8 cellular contexts compared by ENCODE assay signal in genomic region chr4:2462218-2462991, GRCh38. TPM values are rescaled to one million over a fixed set of nuclear protein-coding genes. Genes with fewer than 3 reads are reported as not detected.
A peak's percentile ranks its signal among the peaks of the same experiment; 100 is the strongest.
DNase-seq lines count a peak whose midpoint lies in the region; ATAC-seq, FAIRE-seq and TF ChIP-seq lines count a peak whose summit lies in the region.

No MANE protein-coding gene starts in this region.

- peak overlapping the region; percentile 60 for H3K4me3 ChIP-seq in A549
- peak overlapping the region; percentile 39 for H3K4me3 ChIP-seq in mesodermal cell (ENCODE audit: extremely low read depth, insufficient read depth, low read length, poor library complexity, severe bottlenecking)

- ATAC-seq in A549 (peak; percentile 96), GM18517 (IDR thresholded peaks at IDR 0.05; ENCODE audit: unreplicated experiment) (peak; percentile 72), HG03066 (IDR thresholded peaks at IDR 0.05; ENCODE audit: low read depth, unreplicated experiment) (peak; percentile 86)

- no peaks in the 10 kb centered on the region for H3K9me3 Mint-ChIP-seq in endothelial cell (ENCODE audit: unreplicated experiment)

- TF ChIP-seq RAD21 in A549 (conservative IDR thresholded peaks at IDR 0.05 in 1 of 2, IDR thresholded peaks at IDR 0.05 in 1 of 2) = peak; percentile 17 to 60; a peak in 4 of 5 replicates

- FAIRE-seq in A549 (lab: Jason Lieb, UNC) = no peak

- H3K27ac Mint-ChIP-seq in endothelial cell (ENCODE audit: unreplicated experiment) = no peak overlapping the region

- H3K27ac ChIP-seq in A549 (peak overlapping the region; percentile 80 to 89), mesodermal cell (ENCODE audit: low read depth, low read length, severe bottlenecking) (no peak overlapping the region)

- peaks cover 23% of the 10 kb centered on the region for H3K27me3 Mint-ChIP-seq in endothelial cell (ENCODE audit: unreplicated experiment)

- TF ChIP-seq EP300 in A549 (IDR thresholded peaks at IDR 0.05) = no peak

- H3K36me3 Mint-ChIP-seq in endothelial cell (ENCODE audit: low read depth, unreplicated experiment) = no peaks in the 10 kb centered on the region

- CTCF ChIA-PET in A549 (lab: Yijun Ruan, JAX) = interaction anchor here (0.6 to 7.4 kb wide), 16 partner anchors 9 to 991 kb away, joined by 3 to 43 read pairs (median 3); partner anchors contain the start of genes HAUS3 and POLN

- no peaks in the 10 kb centered on the region for H3K4me1 Mint-ChIP-seq in endothelial cell (ENCODE audit: unreplicated experiment)

- POLR2A ChIA-PET in A549 (lab: Yijun Ruan, JAX) = interaction anchor here (0.7 kb wide), 1 partner anchor 34 kb away, joined by 3 read pairs; no protein-coding TSS in a partner anchor

- TF ChIP-seq POLR2A in A549 (IDR thresholded peaks at IDR 0.05; ENCODE audit: low read length) = peak; percentile 37

- DNase-seq in A549 (ENCODE audit: low read depth in 1 of 2, low spot score in 1 of 2) = peak; percentile 62 to 65
- peak; percentile 29 for DNase-seq in NCI-H510A treated with DMSO at 0.1 percent for 48 hours (lab: John Stamatoyannopoulos, UW)
- DNase-seq in activated CD8-positive, alpha-beta memory T cell treated with anti-CD3 and anti-CD28 coated beads, Interleukin-2, amount 50 U/mL, for 4 hours = peak; percentile 69
- peak; percentile 68 for DNase-seq in endothelial cell (ENCODE audit: low spot score)
- DNase-seq in stimulated activated CD8-positive, alpha-beta memory T cell treated with anti-CD3 and anti-CD28 coated beads, Interleukin-15, amount 100 ng/mL, for 24 hours (ENCODE audit: low read depth) = peak; percentile 33

- peak overlapping the region; percentile 99 for H3K4me2 ChIP-seq in A549

- TF ChIP-seq CTCF in A549 (IDR thresholded peaks at IDR 0.05) = peak; percentile 49
- TF ChIP-seq CTCF in endothelial cell (IDR thresholded peaks at IDR 0.05; ENCODE audit: unreplicated experiment) = no peak

- no peaks in the 10 kb centered on the region for H3K9me3 ChIP-seq in A549
- H3K9me3 ChIP-seq in mesodermal cell (ENCODE audit: control insufficient read depth, low read length) = no peaks in the 10 kb centered on the region

- 95% methylated on average over 6 of the region's 99 CpGs for WGBS in A549 (ENCODE audit: missing lambda C conversion rate)
- WGBS in mesodermal cell (ENCODE audit: insufficient coverage in 2 of 2), 2 experiments = 3 to 5% methylated on average over 44 to 70 of the region's 99 CpGs

- H3K4me1 ChIP-seq in A549 (peaks cover 8% of the 10 kb centered on the region), mesodermal cell (ENCODE audit: control insufficient read depth, insufficient read depth, low read length, poor library complexity, severe bottlenecking) (no peaks in the 10 kb centered on the region)

- H3K4me3 Mint-ChIP-seq in endothelial cell (ENCODE audit: unreplicated experiment) = peak overlapping the region; percentile 86

- peaks cover 5% of the 10 kb centered on the region for H3K36me3 ChIP-seq in mesodermal cell (ENCODE audit: control insufficient read depth, insufficient read depth, low read length)

TF ChIP-seq in A549, 52 proteins besides CTCF, POLR2A, EP300 and RAD21:
- TF ChIP-seq CBX8 (IDR thresholded peaks at IDR 0.05) = no peak
- no peak for TF ChIP-seq ZC3H11A (IDR thresholded peaks at IDR 0.05)
- peak; percentile 73 for TF ChIP-seq E2F6 (IDR thresholded peaks at IDR 0.05; ENCODE audit: borderline replicate concordance, low read depth)
- peak; percentile 62; the same call in 2 of the 3 replicates for TF ChIP-seq SMC3 (IDR thresholded peaks at IDR 0.05)
- TF ChIP-seq MAX (IDR thresholded peaks at IDR 0.05) = peak; percentile 87
- TF ChIP-seq MYC (IDR thresholded peaks at IDR 0.05; ENCODE audit: borderline replicate concordance, low read length) = peak; percentile 16; the same call in 1 of the 2 replicates
- 0 out of 3 replicates have a peak, but pooled peaks have one; percentile 28 for TF ChIP-seq BCL3 (IDR thresholded peaks at IDR 0.05)

RNA-seq across cellular contexts. Expression of gene RNF4, which starts 6.5 kb away (rescaled TPM):
- 87.3 and 93.5 TPM in 2 replicates for polyA plus RNA-seq in A549 (2011; rRNA removed)
- 50.1 and 56.0 TPM in 2 replicates for polyA plus RNA-seq in A549 (2012; cell fraction: cytosol; rRNA removed)
- polyA plus RNA-seq in A549 (2012; cell fraction: nucleus; rRNA removed) = 41.5 and 55.4 TPM in 2 replicates
- polyA plus RNA-seq in A549 (2017; fragmentation: RNase III; extraction: RNeasy Plus Mini Kit Qiagen cat#74134 plus additional on column Dnase treatment) = 65.8 to 67.1 TPM (median 66.9 TPM) in 3 replicates
- 67.3 and 77.0 TPM in 2 replicates for polyA minus RNA-seq in A549 (2011; rRNA and poly(A)+ RNA removed)
- 65.0 TPM for total RNA-seq in endothelial cell (ENCODE audit: unreplicated experiment)
- 60.2 TPM for polyA plus RNA-seq in mesodermal cell (2013, experiment 1 of 2)
- 50.2 TPM for polyA plus RNA-seq in mesodermal cell (2013, experiment 2 of 2)

RNA-seq across cellular contexts. Expression of gene CFAP99, which starts 43.6 kb away (rescaled TPM):
- 0.11 TPM in 1 of 2 replicates, not detected in the other for polyA plus RNA-seq in A549 (2011; rRNA removed)
- polyA plus RNA-seq in A549 (2012; cell fraction: cytosol; rRNA removed) = 0.04 and 0.16 TPM in 2 replicates
- polyA plus RNA-seq in A549 (2012; cell fraction: nucleus; rRNA removed) = 0.26 and 0.34 TPM in 2 replicates
- polyA plus RNA-seq in A549 (2017; fragmentation: RNase III; extraction: RNeasy Plus Mini Kit Qiagen cat#74134 plus additional on column Dnase treatment) = 0.08 to 0.14 TPM (median 0.09 TPM) in 3 replicates
- not detected in 2 replicates for polyA minus RNA-seq in A549 (2011; rRNA and poly(A)+ RNA removed)
- total RNA-seq in endothelial cell (ENCODE audit: unreplicated experiment) = not detected
- not detected for polyA plus RNA-seq in mesodermal cell (2013, experiment 1 of 2)
- not detected for polyA plus RNA-seq in mesodermal cell (2013, experiment 2 of 2)

RNA-seq across cellular contexts. Expression of gene ZFYVE28, which starts 44.0 kb away (rescaled TPM):
- polyA plus RNA-seq in A549 (2011; rRNA removed) (1.8 and 2.3 TPM in 2 replicates), A549 (2017; fragmentation: RNase III; extraction: RNeasy Plus Mini Kit Qiagen cat#74134 plus additional on column Dnase treatment) (1.5 to 2.1 TPM (median 1.6 TPM) in 3 replicates)
- 1.8 and 2.3 TPM in 2 replicates for polyA plus RNA-seq in A549 (2012; cell fraction: cytosol; rRNA removed)
- polyA plus RNA-seq in A549 (2012; cell fraction: nucleus; rRNA removed) = 8.9 and 9.2 TPM in 2 replicates
- polyA minus RNA-seq in A549 (2011; rRNA and poly(A)+ RNA removed) = 1.2 and 3.9 TPM in 2 replicates
- total RNA-seq in endothelial cell (ENCODE audit: unreplicated experiment) = 0.44 TPM
- polyA plus RNA-seq in mesodermal cell (2013, experiment 1 of 2) = 0.70 TPM
- 0.86 TPM for polyA plus RNA-seq in mesodermal cell (2013, experiment 2 of 2)
